In the genomic region with DNA sequence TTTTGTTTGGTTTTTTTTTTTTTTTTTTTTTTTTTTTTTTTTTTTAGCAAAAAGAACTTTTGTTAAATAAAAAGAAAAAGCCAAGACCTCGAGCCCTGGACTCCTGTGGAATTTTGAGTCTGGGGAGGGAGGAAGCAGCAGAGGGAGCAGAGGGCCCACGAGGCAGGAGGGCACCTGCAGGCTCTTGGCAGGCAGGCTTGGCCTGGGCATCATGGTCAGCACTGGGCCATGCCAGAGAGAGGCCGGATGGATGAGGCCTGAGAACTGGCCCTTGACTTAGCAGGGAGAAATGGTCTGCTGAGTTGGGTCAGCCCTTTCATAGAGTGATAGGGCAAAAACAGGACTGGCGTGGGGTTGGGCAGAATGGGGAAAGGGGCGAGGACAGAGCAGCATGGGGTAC, we compare ENCODE assay signal across 29 cellular contexts.
"Had no signal": no experiment of that assay in that cellular context is flagged by ENCODE, and none has a peak within 500 bp of the region (broad histone marks: within the 10 kb centered on the region; RNA-seq: fewer than 3 reads in every experiment).

No MANE protein-coding gene starts in this region.

- H3K4me3 Mint-ChIP-seq: activated CD4-positive, alpha-beta memory T cell treated with anti-CD3 and anti-CD28 coated beads for 36 hours; activated CD4-positive, alpha-beta T cell treated with anti-CD3 and anti-CD28 coated beads, Interleukin-2, amount 10 ng/mL, durations not matched to agents 24 days and 14 days; activated naive CD4-positive, alpha-beta T cell treated with anti-CD3 and anti-CD28 coated beads, Interleukin-2, amount 10 ng/mL, durations not matched to agents 7 days and 5 days; activated T-cell treated with anti-CD3 and anti-CD28 coated beads, Interleukin-2, amount 50 U/mL, for 24 hours; mesothelial cell of epicardium; naive B cell; nephron progenitor cell; stimulated activated effector memory CD8-positive, alpha-beta T cell treated with anti-CD3 and anti-CD28 coated beads, Interleukin-12 subunit alpha, Interleukin-12 subunit beta, amount 100 ng/mL, for 72 hours; stimulated activated naive CD8-positive, alpha-beta T cell treated with anti-CD3 and anti-CD28 coated beads, Interleukin-15, amount 100 ng/mL, for 72 hours had no signal

- H3K27me3 ChIP-seq: brain microvascular endothelial cell, esophagus muscularis mucosa, pancreas, sigmoid colon, thyroid gland, upper lobe of left lung, vagina had no signal

- H3K36me3 Mint-ChIP-seq: activated CD4-positive, alpha-beta memory T cell treated with anti-CD3 and anti-CD28 coated beads for 36 hours; activated naive CD4-positive, alpha-beta T cell treated with anti-CD3 and anti-CD28 coated beads, Interleukin-2, amount 10 ng/mL, durations not matched to agents 7 days and 5 days; mesothelial cell of epicardium; naive B cell; stimulated activated effector memory CD8-positive, alpha-beta T cell treated with anti-CD3 and anti-CD28 coated beads, Interleukin-12 subunit alpha, Interleukin-12 subunit beta, amount 100 ng/mL, for 72 hours had no signal

- H3K9me3 ChIP-seq: esophagus muscularis mucosa, left ventricle myocardium inferior, pancreas, psoas muscle, sigmoid colon, thyroid gland, upper lobe of left lung, vagina had no signal

- H3K4me1 Mint-ChIP-seq: activated CD4-positive, alpha-beta T cell treated with anti-CD3 and anti-CD28 coated beads, Interleukin-2, amount 10 ng/mL, durations not matched to agents 24 days and 14 days; activated naive CD4-positive, alpha-beta T cell treated with anti-CD3 and anti-CD28 coated beads, Interleukin-2, amount 10 ng/mL, durations not matched to agents 7 days and 5 days; mesothelial cell of epicardium; naive B cell; stimulated activated effector memory CD8-positive, alpha-beta T cell treated with anti-CD3 and anti-CD28 coated beads, Interleukin-12 subunit alpha, Interleukin-12 subunit beta, amount 100 ng/mL, for 72 hours; stimulated activated naive CD8-positive, alpha-beta T cell treated with anti-CD3 and anti-CD28 coated beads, Interleukin-15, amount 100 ng/mL, for 72 hours had no signal

- ATAC-seq: pancreas; psoas muscle; stimulated activated naive CD8-positive, alpha-beta T cell treated with anti-CD3 and anti-CD28 coated beads, Interleukin-15, amount 100 ng/mL, for 72 hours had no signal

- H3K36me3 ChIP-seq: brain microvascular endothelial cell, esophagus muscularis mucosa, left ventricle myocardium inferior, pancreas, sigmoid colon, thyroid gland, upper lobe of left lung, vagina had no signal

- H3K27ac Mint-ChIP-seq: activated CD4-positive, alpha-beta memory T cell treated with anti-CD3 and anti-CD28 coated beads for 36 hours; activated CD4-positive, alpha-beta T cell treated with anti-CD3 and anti-CD28 coated beads, Interleukin-2, amount 10 ng/mL, durations not matched to agents 24 days and 14 days; activated naive CD4-positive, alpha-beta T cell treated with anti-CD3 and anti-CD28 coated beads, Interleukin-2, amount 10 ng/mL, durations not matched to agents 7 days and 5 days; activated T-cell treated with anti-CD3 and anti-CD28 coated beads, Interleukin-2, amount 50 U/mL, for 24 hours; mesothelial cell of epicardium; naive B cell; nephron progenitor cell; stimulated activated effector memory CD8-positive, alpha-beta T cell treated with anti-CD3 and anti-CD28 coated beads, Interleukin-12 subunit alpha, Interleukin-12 subunit beta, amount 100 ng/mL, for 72 hours; stimulated activated naive CD8-positive, alpha-beta T cell treated with anti-CD3 and anti-CD28 coated beads, Interleukin-15, amount 100 ng/mL, for 72 hours had no signal

- H3K4me3 ChIP-seq: esophagus muscularis mucosa, left ventricle myocardium inferior, lung, pancreas, psoas muscle, sigmoid colon, thyroid gland, upper lobe of left lung, vagina had no signal

- DNase-seq: activated CD4-positive, alpha-beta memory T cell treated with anti-CD3 and anti-CD28 coated beads for 36 hours; activated CD4-positive, alpha-beta T cell treated with anti-CD3 and anti-CD28 coated beads, Interleukin-2, amount 10 ng/mL, durations not matched to agents 24 days and 14 days; activated CD4-positive, CD25-positive, alpha-beta regulatory T cell treated with anti-CD3 and anti-CD28 coated beads, Interleukin-2, amount 50 U/mL, for 72 hours; activated CD8-positive, alpha-beta memory T cell treated with anti-CD3 and anti-CD28 coated beads, Interleukin-2, amount 50 U/mL, for 48 hours; activated gamma-delta T cell; activated naive CD4-positive, alpha-beta T cell treated with anti-CD3 and anti-CD28 coated beads, Interleukin-2, amount 10 ng/mL, durations not matched to agents 7 days and 5 days; activated T-cell treated with anti-CD3 and anti-CD28 coated beads, Interleukin-2, amount 50 U/mL, for 24 hours; amniotic stem cell; brain microvascular endothelial cell; effector CD4-positive, alpha-beta T cell; foreskin melanocyte; islet precursor cell; left ventricle myocardium inferior; naive B cell; nephron progenitor cell; pancreas; psoas muscle; sigmoid colon; small intestine; stimulated activated CD4-positive, alpha-beta T cell treated with anti-CD3 and anti-CD28 coated beads, Interleukin-4, amount 100 ng/mL, for 24 hours; stimulated activated naive CD8-positive, alpha-beta T cell treated with anti-CD3 and anti-CD28 coated beads, Interleukin-15, amount 100 ng/mL, for 72 hours; upper lobe of left lung; WERI-Rb-1 had no signal

- H3K4me1 ChIP-seq: pancreas, psoas muscle, sigmoid colon, upper lobe of left lung, vagina had no signal

- H3K27ac ChIP-seq: brain microvascular endothelial cell, esophagus muscularis mucosa, left ventricle myocardium inferior, pancreas, psoas muscle, sigmoid colon, thyroid gland, upper lobe of left lung, vagina, WERI-Rb-1 had no signal

- H3K9me3 Mint-ChIP-seq: activated CD4-positive, alpha-beta memory T cell treated with anti-CD3 and anti-CD28 coated beads for 36 hours; activated CD4-positive, alpha-beta T cell treated with anti-CD3 and anti-CD28 coated beads, Interleukin-2, amount 10 ng/mL, durations not matched to agents 24 days and 14 days; activated naive CD4-positive, alpha-beta T cell treated with anti-CD3 and anti-CD28 coated beads, Interleukin-2, amount 10 ng/mL, durations not matched to agents 7 days and 5 days; activated T-cell treated with anti-CD3 and anti-CD28 coated beads, Interleukin-2, amount 50 U/mL, for 24 hours; mesothelial cell of epicardium; naive B cell; nephron progenitor cell; stimulated activated effector memory CD8-positive, alpha-beta T cell treated with anti-CD3 and anti-CD28 coated beads, Interleukin-12 subunit alpha, Interleukin-12 subunit beta, amount 100 ng/mL, for 72 hours; stimulated activated naive CD8-positive, alpha-beta T cell treated with anti-CD3 and anti-CD28 coated beads, Interleukin-15, amount 100 ng/mL, for 72 hours had no signal
